Comparison of ENCODE assay signal across 15 cellular contexts in genomic region chr9:134333234-134333873, GRCh38. TPM values are rescaled to one million over a fixed set of nuclear protein-coding genes. Genes with fewer than 3 reads are reported as not detected.
A peak's percentile ranks its signal among the peaks of the same experiment; 100 is the strongest.
DNase-seq lines count a peak whose midpoint lies in the region; ATAC-seq, FAIRE-seq and TF ChIP-seq lines count a peak whose summit lies in the region.
"Had no signal": no experiment of that assay in that cellular context is flagged by ENCODE, and none has a peak within 500 bp of the region (broad histone marks: within the 10 kb centered on the region; RNA-seq: fewer than 3 reads in every experiment).

No MANE protein-coding gene starts in this region.

- H3K27ac ChIP-seq in kidney (ENCODE audit: low read depth in 2 of 2, low read length in 2 of 2) (peak overlapping the region; percentile 5 to 74), skeletal muscle tissue (ENCODE audit: low read depth, low read length) (no peak overlapping the region), testis (no peak overlapping the region)

- no peaks in the 10 kb centered on the region for H3K4me1 Mint-ChIP-seq in activated CD8-positive, alpha-beta T cell treated with anti-CD3 and anti-CD28 coated beads for 36 hours (ENCODE audit: low read depth)
- peaks cover 51% of the 10 kb centered on the region for H3K4me1 Mint-ChIP-seq in progenitor cell of endocrine pancreas (ENCODE audit: low read depth)

- DNase-seq in HuH-7.5 (ENCODE audit: low spot score) (peak; percentile 88), amniotic epithelial cell (ENCODE audit: low read depth) (peak; percentile 40), kidney (peak; percentile 84), testis (no peak), progenitor cell of endocrine pancreas (ENCODE audit: low spot score, unreplicated experiment) (no peak)
- DNase-seq in activated CD8-positive, alpha-beta T cell treated with anti-CD3 and anti-CD28 coated beads for 36 hours: no peak
- DNase-seq: activated CD4-positive, alpha-beta T cell treated with anti-CD3 and anti-CD28 coated beads for 4 hours; CD8-positive, alpha-beta T cell; GF-D8; naive B cell; NCI-H2081 treated with DMSO at 0.1 percent for 48 hours; T-helper 1 cell had no signal

- FAIRE-seq in kidney (lab: Jason Lieb, UNC): no peak

- H3K4me3 ChIP-seq in kidney (ENCODE audit: low read length in 2 of 2) (no peak overlapping the region), skeletal muscle tissue (ENCODE audit: low read length in 3 of 3) (peak overlapping the region in 2 of 3 donors; percentile 24 to 41), testis (no peak overlapping the region)

- TF ChIP-seq CTCF in kidney (IDR thresholded peaks at IDR 0.05; ENCODE audit: borderline replicate concordance, extremely low read depth, insufficient read depth) (no peak), testis (IDR thresholded peaks at IDR 0.05) (no peak), progenitor cell of endocrine pancreas (IDR thresholded peaks at IDR 0.05; ENCODE audit: unreplicated experiment) (no peak)
- no peak for TF ChIP-seq CTCF in activated CD8-positive, alpha-beta T cell treated with anti-CD3 and anti-CD28 coated beads for 36 hours (IDR thresholded peaks at IDR 0.05)

- no peak overlapping the region for H3K27ac Mint-ChIP-seq in activated CD8-positive, alpha-beta T cell treated with anti-CD3 and anti-CD28 coated beads for 36 hours
- H3K27ac Mint-ChIP-seq in progenitor cell of endocrine pancreas: no peak overlapping the region
- H3K27ac Mint-ChIP-seq: CD8-positive, alpha-beta T cell; naive B cell had no signal

- H3K9me3 ChIP-seq in kidney (ENCODE audit: control insufficient read depth in 1 of 2, low read length in 2 of 2) (no peaks in the 10 kb centered on the region), skeletal muscle tissue (ENCODE audit: control insufficient read depth in 3 of 3, low read length in 3 of 3) (no peaks in the 10 kb centered on the region), testis (no peaks in the 10 kb centered on the region)
- H3K9me3 ChIP-seq: esophagus muscularis mucosa had no signal

- 58 to 68% methylated on average over 12 to 24 of the region's 24 CpGs for WGBS in testis, 2 donors

- no peaks in the 10 kb centered on the region for H3K27me3 Mint-ChIP-seq in activated CD8-positive, alpha-beta T cell treated with anti-CD3 and anti-CD28 coated beads for 36 hours
- no peaks in the 10 kb centered on the region for H3K27me3 Mint-ChIP-seq in progenitor cell of endocrine pancreas

- intact Hi-C loops in kidney (cut with DNase I): no loop called here
- intact Hi-C loops in activated CD8-positive, alpha-beta T cell treated with anti-CD3 and anti-CD28 coated beads for 36 hours (cut with micrococcal nuclease): no loop called here
- intact Hi-C loops in testis (cut with DNase I; ENCODE audit: low total_unique reads): no loop called here

- H3K27me3 ChIP-seq in skeletal muscle tissue (ENCODE audit: control insufficient read depth in 3 of 3, insufficient read depth in 3 of 3, low read length in 3 of 3) (no peaks in the 10 kb centered on the region), testis (no peaks in the 10 kb centered on the region)
- H3K27me3 ChIP-seq: esophagus muscularis mucosa had no signal

- POLR2A ChIA-PET in activated CD8-positive, alpha-beta T cell treated with anti-CD3 and anti-CD28 coated beads for 36 hours (lab: Charles Lee): no interaction called here

- CTCF ChIA-PET in activated CD8-positive, alpha-beta T cell treated with anti-CD3 and anti-CD28 coated beads for 36 hours (lab: Charles Lee): interaction anchor here (1.0 kb wide), 1 partner anchor 110 kb away, joined by 4 read pairs; no protein-coding TSS in a partner anchor

- no peak for TF ChIP-seq POLR2A in testis (IDR thresholded peaks at IDR 0.05)

- peak overlapping the region in 1 of 2 donors; percentile 34 for H3K9ac ChIP-seq in kidney (ENCODE audit: low read length in 2 of 2)
- H3K9ac ChIP-seq in skeletal muscle tissue (ENCODE audit: low read depth in 1 of 3, low read length in 3 of 3): peak overlapping the region in 2 of 3 donors; percentile 12 to 64

- ATAC-seq in GM18517 (IDR thresholded peaks at IDR 0.05; ENCODE audit: unreplicated experiment): no peak
- ATAC-seq in activated CD8-positive, alpha-beta T cell treated with anti-CD3 and anti-CD28 coated beads for 36 hours: no peak
- ATAC-seq: CD8-positive, alpha-beta T cell had no signal

- H3K4me1 ChIP-seq in kidney (ENCODE audit: control insufficient read depth in 1 of 2, insufficient read depth in 1 of 2, low read depth in 1 of 2, low read length in 2 of 2): peaks cover 75 to 96% of the 10 kb centered on the region in 2 donors
- H3K4me1 ChIP-seq in skeletal muscle tissue (ENCODE audit: control insufficient read depth in 3 of 3, insufficient read depth in 3 of 3, low read length in 3 of 3): peaks cover 98 to 100% (median 100%) of the 10 kb centered on the region in 3 donors
- H3K4me1 ChIP-seq in testis: peaks cover 66% of the 10 kb centered on the region

- H3K9me3 Mint-ChIP-seq in activated CD8-positive, alpha-beta T cell treated with anti-CD3 and anti-CD28 coated beads for 36 hours: no peaks in the 10 kb centered on the region
- no peaks in the 10 kb centered on the region for H3K9me3 Mint-ChIP-seq in progenitor cell of endocrine pancreas (ENCODE audit: low read depth)
- H3K9me3 Mint-ChIP-seq: CD8-positive, alpha-beta T cell; naive B cell had no signal

- H3K36me3 ChIP-seq in kidney (ENCODE audit: control insufficient read depth in 1 of 2, insufficient read depth in 2 of 2, low read length in 2 of 2) (no peaks in the 10 kb centered on the region), skeletal muscle tissue (ENCODE audit: control insufficient read depth in 3 of 3, insufficient read depth in 3 of 3, low read length in 3 of 3) (no peaks in the 10 kb centered on the region), testis (ENCODE audit: low read depth, missing control alignments) (no peaks in the 10 kb centered on the region)
- H3K36me3 ChIP-seq: esophagus muscularis mucosa had no signal

- H3K4me3 Mint-ChIP-seq in activated CD8-positive, alpha-beta T cell treated with anti-CD3 and anti-CD28 coated beads for 36 hours: no peak overlapping the region
- H3K4me3 Mint-ChIP-seq in progenitor cell of endocrine pancreas (ENCODE audit: low read depth): no peak overlapping the region
- H3K4me3 Mint-ChIP-seq: CD8-positive, alpha-beta T cell had no signal

- H3K36me3 Mint-ChIP-seq in activated CD8-positive, alpha-beta T cell treated with anti-CD3 and anti-CD28 coated beads for 36 hours (ENCODE audit: low read depth): no peaks in the 10 kb centered on the region
- no peaks in the 10 kb centered on the region for H3K36me3 Mint-ChIP-seq in progenitor cell of endocrine pancreas (ENCODE audit: insufficient read depth)
- H3K36me3 Mint-ChIP-seq: CD8-positive, alpha-beta T cell; naive B cell had no signal

RNA-seq across cellular contexts. Expression of gene RXRA, which starts 7.1 kb away (rescaled TPM):
- total RNA-seq in kidney (49.5 TPM), skeletal muscle tissue (11.5 TPM), testis (10 to 100 TPM; 47.3 to 61.0 TPM), progenitor cell of endocrine pancreas (58.4 and 64.8 TPM in 2 replicates)
- polyA plus RNA-seq in kidney (ENCODE audit: insufficient read depth, low read depth, low replicate concordance) (24.0 TPM), testis (ENCODE audit: insufficient read depth, low read depth, low replicate concordance) (31.3 TPM)
- 10 to 100 TPM; 23.2 to 23.8 TPM for total RNA-seq in activated CD8-positive, alpha-beta T cell treated with anti-CD3 and anti-CD28 coated beads for 36 hours

Comparison
In these comparisons a context has a peak if more than half of its experiments do, and no peak if none do; other contexts are left out.
1. DNase-seq: peak in HuH-7.5 (single experiment), amniotic epithelial cell (single experiment) and kidney (single experiment); none in activated CD8-positive, alpha-beta T cell treated with anti-CD3 and anti-CD28 coated beads for 36 hours (single experiment), testis (single experiment) and progenitor cell of endocrine pancreas (single experiment).
2. H3K27ac ChIP-seq: peak in kidney (2 of 2); none in skeletal muscle tissue (single experiment) and testis (0 of 2).
3. H3K4me3 ChIP-seq: peak in skeletal muscle tissue (2 of 3); none in kidney (0 of 2) and testis (0 of 2).